Comparison of ENCODE assay signal across 9 cellular contexts in the genomic region with DNA sequence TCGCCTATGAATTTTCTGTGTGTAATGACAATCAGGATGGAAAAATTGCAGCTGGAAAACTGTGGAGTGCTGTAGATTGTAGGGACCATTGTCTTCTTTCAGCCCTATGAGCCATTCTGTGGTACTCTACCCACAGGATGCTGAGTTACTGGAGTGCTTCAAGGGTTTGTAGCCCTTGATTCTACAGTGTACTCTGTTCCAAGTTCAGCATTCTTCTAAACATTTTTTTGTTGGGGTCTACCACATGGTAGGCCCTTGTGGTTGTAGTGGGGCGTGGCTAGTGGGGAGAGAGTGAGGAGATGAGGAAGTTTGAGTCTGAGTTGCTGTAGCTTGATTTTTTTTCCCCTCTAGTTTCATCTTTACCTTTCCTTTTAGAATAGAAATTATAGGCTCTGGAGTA. TPM values are rescaled to one million over a fixed set of nuclear protein-coding genes. Genes with fewer than 3 reads are reported as not detected.
DNase-seq lines count a peak whose midpoint lies in the region; ATAC-seq, FAIRE-seq and TF ChIP-seq lines count a peak whose summit lies in the region.
"Had no signal": no experiment of that assay in that cellular context is flagged by ENCODE, and none has a peak within 500 bp of the region (broad histone marks: within the 10 kb centered on the region; RNA-seq: fewer than 3 reads in every experiment).

No MANE protein-coding gene starts in this region.

- H3K79me2 ChIP-seq in endothelial cell of umbilical vein (ENCODE audit: control insufficient read depth, insufficient read depth, low read length), result peaks cover 41% of the 10 kb centered on the region

- peak overlapping the region; percentile 27 for H3K9ac ChIP-seq in endothelial cell of umbilical vein (replicated peaks; ENCODE audit: extremely low read depth, insufficient read depth, low read length)

- CTCF ChIA-PET in activated CD4-positive, alpha-beta T cell treated with anti-CD3 and anti-CD28 coated beads for 36 hours (lab: Charles Lee), result interaction anchor here (0.9 kb wide), 1 partner anchor 9 kb away, joined by 5 read pairs; no protein-coding TSS in a partner anchor
- CTCF ChIA-PET in endothelial cell of umbilical vein (lab: Charles Lee), result interaction anchor here (0.6 to 1.6 kb wide), 7 partner anchors 9 to 387 kb away, joined by 3 to 8 read pairs (median 4); no protein-coding TSS in a partner anchor

- no peaks in the 10 kb centered on the region for H3K27me3 Mint-ChIP-seq in activated CD4-positive, alpha-beta T cell treated with anti-CD3 and anti-CD28 coated beads for 36 hours

- BruUV-seq in endothelial cell of umbilical vein (replicated peaks; lab: Mats Ljungman, UMichigan), result no TSS peak

- no peak for TF ChIP-seq POLR2A in endothelial cell of umbilical vein (IDR thresholded peaks at IDR 0.05; ENCODE audit: low read depth, low read length)

- no peak overlapping the region for H3K4me3 ChIP-seq in endothelial cell of umbilical vein (replicated peaks in 1 of 3; ENCODE audit: insufficient read depth in 1 of 3, low read depth in 1 of 3, low read length in 3 of 3)

- dilution Hi-C loops in endothelial cell of umbilical vein (cut with MboI; ENCODE audit: extremely low pct_ligation_motif_present, low sequenced_read_pairs), result no loop called here

- H2AFZ ChIP-seq in endothelial cell of umbilical vein (ENCODE audit: low read depth, low read length), result peak overlapping the region; percentile 48

- H3K9me3 ChIP-seq in endothelial cell of umbilical vein (replicated peaks; ENCODE audit: control insufficient read depth, insufficient read depth, low read length), result no peaks in the 10 kb centered on the region

- no peaks in the 10 kb centered on the region for H3K9me1 ChIP-seq in endothelial cell of umbilical vein (replicated peaks; ENCODE audit: control insufficient read depth, extremely low read depth, insufficient read depth, low read length)

- peaks cover 3% of the 10 kb centered on the region for H3K36me3 Mint-ChIP-seq in activated CD4-positive, alpha-beta T cell treated with anti-CD3 and anti-CD28 coated beads for 36 hours (ENCODE audit: low read depth)
- H3K36me3 Mint-ChIP-seq in stimulated activated effector memory CD8-positive, alpha-beta T cell treated with anti-CD3 and anti-CD28 coated beads, Interleukin-12 subunit alpha, Interleukin-12 subunit beta, amount 100 ng/mL, for 72 hours, result no peaks in the 10 kb centered on the region

- H4K20me1 ChIP-seq in endothelial cell of umbilical vein (replicated peaks; ENCODE audit: control insufficient read depth, extremely low read depth, insufficient read depth, low read length), result no peaks in the 10 kb centered on the region

- intact Hi-C loops in activated CD4-positive, alpha-beta T cell treated with anti-CD3 and anti-CD28 coated beads for 36 hours (cut with DNase I, micrococcal nuclease), result no loop called here
- intact Hi-C loops in endothelial cell of umbilical vein (cut with micrococcal nuclease), result loop anchor here (1.0 kb wide), 1 partner anchor 75 kb away; no protein-coding TSS in a partner anchor

- H3K4me1 ChIP-seq in endothelial cell of umbilical vein (ENCODE audit: control insufficient read depth, extremely low read depth, insufficient read depth, low read length), result peaks cover 41% of the 10 kb centered on the region

- no peaks in the 10 kb centered on the region for H3K27me3 ChIP-seq in endothelial cell of umbilical vein (ENCODE audit: control insufficient read depth in 2 of 2, insufficient read depth in 2 of 2, low read length in 2 of 2)

- peaks cover 31% of the 10 kb centered on the region for H3K4me1 Mint-ChIP-seq in activated CD4-positive, alpha-beta T cell treated with anti-CD3 and anti-CD28 coated beads for 36 hours
- H3K4me1 Mint-ChIP-seq in stimulated activated effector memory CD8-positive, alpha-beta T cell treated with anti-CD3 and anti-CD28 coated beads, Interleukin-12 subunit alpha, Interleukin-12 subunit beta, amount 100 ng/mL, for 72 hours, result peaks cover 27% of the 10 kb centered on the region

- H3K27ac Mint-ChIP-seq in activated CD4-positive, alpha-beta T cell treated with anti-CD3 and anti-CD28 coated beads for 36 hours, result peak overlapping the region; percentile 52
- H3K27ac Mint-ChIP-seq in stimulated activated effector memory CD8-positive, alpha-beta T cell treated with anti-CD3 and anti-CD28 coated beads, Interleukin-12 subunit alpha, Interleukin-12 subunit beta, amount 100 ng/mL, for 72 hours, result peak overlapping the region; percentile 64

- FAIRE-seq in endothelial cell of umbilical vein (lab: Jason Lieb, UNC) (no peak), D721Med (lab: Jason Lieb, UNC) (no peak)

- peak overlapping the region; percentile 80 for H3K4me2 ChIP-seq in endothelial cell of umbilical vein (ENCODE audit: insufficient read depth, low read length)

- no peaks in the 10 kb centered on the region for H3K36me3 ChIP-seq in endothelial cell of umbilical vein (ENCODE audit: control insufficient read depth in 2 of 2, extremely low read depth in 1 of 2, insufficient read depth in 2 of 2, low read length in 2 of 2)

- POLR2A ChIA-PET in activated CD4-positive, alpha-beta T cell treated with anti-CD3 and anti-CD28 coated beads for 36 hours (lab: Charles Lee), result interaction anchor here (0.6 kb wide), 1 partner anchor 437 kb away, joined by 3 read pairs; no protein-coding TSS in a partner anchor
- POLR2A ChIA-PET in endothelial cell of umbilical vein (lab: Charles Lee), result interaction anchor here (1.3 kb wide), 1 partner anchor 82 kb away, joined by 4 read pairs; no protein-coding TSS in a partner anchor

- ATAC-seq in activated CD4-positive, alpha-beta T cell treated with anti-CD3 and anti-CD28 coated beads for 36 hours, result peak; percentile 57
- ATAC-seq in HG03060 (IDR thresholded peaks at IDR 0.05; ENCODE audit: low read depth, unreplicated experiment), result peak; percentile 69
- ATAC-seq in stimulated activated effector memory CD8-positive, alpha-beta T cell treated with anti-CD3 and anti-CD28 coated beads, Interleukin-12 subunit alpha, Interleukin-12 subunit beta, amount 100 ng/mL, for 72 hours, result peak; percentile 93

- H3K9me3 Mint-ChIP-seq in activated CD4-positive, alpha-beta T cell treated with anti-CD3 and anti-CD28 coated beads for 36 hours (ENCODE audit: low read depth), result no peaks in the 10 kb centered on the region
- H3K9me3 Mint-ChIP-seq in stimulated activated effector memory CD8-positive, alpha-beta T cell treated with anti-CD3 and anti-CD28 coated beads, Interleukin-12 subunit alpha, Interleukin-12 subunit beta, amount 100 ng/mL, for 72 hours, result no peaks in the 10 kb centered on the region

- TF ChIP-seq CTCF in endothelial cell of umbilical vein (IDR thresholded peaks at IDR 0.05; ENCODE audit: extremely low read depth in 1 of 2, insufficient read depth in 1 of 2, low read depth in 1 of 2, low read length in 2 of 2) (no peak), D721Med (IDR thresholded peaks at IDR 0.05; ENCODE audit: insufficient read depth, missing control alignments) (no peak)

- peak; percentile 28 for DNase-seq in activated CD4-positive, alpha-beta T cell treated with anti-CD3 and anti-CD28 coated beads for 36 hours
- DNase-seq in activated CD4-positive, alpha-beta T cell treated with anti-CD3 and anti-CD28 coated beads for 48 hours, result no peak
- DNase-seq in SW 1271 (lab: John Stamatoyannopoulos, UW) (peak; percentile 25 to 74), endothelial cell of umbilical vein (ENCODE audit: low read depth, low spot score) (peak; percentile 50), SK-N-DZ (ENCODE audit: low spot score) (no peak), D721Med (ENCODE audit: insufficient read length, low spot score) (no peak)
- DNase-seq in stimulated activated effector memory CD8-positive, alpha-beta T cell treated with anti-CD3 and anti-CD28 coated beads, Interleukin-12 subunit alpha, Interleukin-12 subunit beta, amount 100 ng/mL, for 72 hours (ENCODE audit: low spot score in 2 of 2), result peak in 1 of 2 donors; percentile 60

- no peak overlapping the region for H3K4me3 Mint-ChIP-seq in activated CD4-positive, alpha-beta T cell treated with anti-CD3 and anti-CD28 coated beads for 36 hours
- H3K4me3 Mint-ChIP-seq in stimulated activated effector memory CD8-positive, alpha-beta T cell treated with anti-CD3 and anti-CD28 coated beads, Interleukin-12 subunit alpha, Interleukin-12 subunit beta, amount 100 ng/mL, for 72 hours, result no peak overlapping the region

- peak overlapping the region; percentile 90 for H3K27ac ChIP-seq in endothelial cell of umbilical vein (ENCODE audit: insufficient read depth, low read depth, low read length)
- H3K27ac ChIP-seq: C4-2B had no signal

TF ChIP-seq in endothelial cell of umbilical vein, 7 proteins besides CTCF, POLR2A, EP300 and RAD21:
- TF ChIP-seq FOS (IDR thresholded peaks at IDR 0.05; ENCODE audit: borderline replicate concordance, insufficient read depth, low read length) (no peak), POLR2AphosphoS5 (IDR thresholded peaks at IDR 0.05; ENCODE audit: insufficient read depth, low read depth, low read length) (no peak), JUN (IDR thresholded peaks at IDR 0.05; ENCODE audit: borderline replicate concordance, insufficient read depth, insufficient read length, low read depth) (no peak), MYC (IDR thresholded peaks at IDR 0.05; ENCODE audit: low read depth, low read length) (no peak), GATA2 (IDR thresholded peaks at IDR 0.05; ENCODE audit: insufficient read depth, insufficient read length, low read depth, low read length) (no peak), EZH2 (IDR thresholded peaks at IDR 0.05; ENCODE audit: borderline replicate concordance, low read depth, low read length, severe bottlenecking) (no peak)
- TF ChIP-seq, protein P1, sequence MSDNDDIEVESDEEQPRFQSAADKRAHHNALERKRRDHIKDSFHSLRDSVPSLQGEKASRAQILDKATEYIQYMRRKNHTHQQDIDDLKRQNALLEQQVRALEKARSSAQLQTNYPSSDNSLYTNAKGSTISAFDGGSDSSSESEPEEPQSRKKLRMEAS (IDR thresholded peaks at IDR 0.05; ENCODE audit: insufficient read depth, insufficient read length), result no peak

RNA-seq across cellular contexts. Expression of a gene that starts 33.5 kb away (rescaled TPM):
- 10 to 100 TPM; 15.9 to 20.9 TPM for total RNA-seq in activated CD4-positive, alpha-beta T cell treated with anti-CD3 and anti-CD28 coated beads for 36 hours
- 48.3 and 56.6 TPM in 2 replicates for total RNA-seq in endothelial cell of umbilical vein
- 10.6 and 12.3 TPM in 2 replicates for polyA plus RNA-seq in endothelial cell of umbilical vein
- 18.7 and 19.0 TPM in 2 replicates for polyA plus RNA-seq in endothelial cell of umbilical vein (2011; cell fraction: cytosol; rRNA removed)
- 8.5 and 10.6 TPM in 2 replicates for polyA plus RNA-seq in endothelial cell of umbilical vein (2011; cell fraction: nucleus; rRNA removed)
- polyA plus RNA-seq in endothelial cell of umbilical vein (2012), result 22.5 and 25.9 TPM in 2 replicates
- 12.8 and 13.7 TPM in 2 replicates for polyA minus RNA-seq in endothelial cell of umbilical vein
- 7.6 TPM for polyA minus RNA-seq in endothelial cell of umbilical vein (2011; cell fraction: cytosol; rRNA and poly(A)+ RNA removed)
- polyA minus RNA-seq in endothelial cell of umbilical vein (2011; cell fraction: nucleus; rRNA and poly(A)+ RNA removed), result 7.2 and 10.0 TPM in 2 replicates
- polyA plus RNA-seq in SK-N-DZ (2014; cell fraction: cytosol; rRNA removed), result 19.5 and 20.6 TPM in 2 replicates
- 5.9 and 6.2 TPM in 2 replicates for polyA plus RNA-seq in SK-N-DZ (2014; cell fraction: nucleus; rRNA removed)

Comparison
In these comparisons a context has a peak if more than half of its experiments do, and no peak if none do; other contexts are left out.
1. DNase-seq: peak in activated CD4-positive, alpha-beta T cell treated with anti-CD3 and anti-CD28 coated beads for 36 hours (single experiment), SW 1271 (2 of 2) and endothelial cell of umbilical vein (single experiment); none in activated CD4-positive, alpha-beta T cell treated with anti-CD3 and anti-CD28 coated beads for 48 hours (single experiment), SK-N-DZ (single experiment) and D721Med (single experiment).
2. Peak in every context shown above with its lines, with median percentiles within 50 percentile points of each other: ATAC-seq.